Comparison of ENCODE assay signal across 11 cellular contexts in genomic region chr15:67523337-67523736, GRCh38. TPM values are rescaled to one million over a fixed set of nuclear protein-coding genes. Genes with fewer than 3 reads are reported as not detected.
DNase-seq lines count a peak whose midpoint lies in the region; ATAC-seq and TF ChIP-seq lines count a peak whose summit lies in the region.
"Had no signal": no experiment of that assay in that cellular context is flagged by ENCODE, and none has a peak within 500 bp of the region (broad histone marks: within the 10 kb centered on the region; RNA-seq: fewer than 3 reads in every experiment).

No MANE protein-coding gene starts in this region.

- no peaks in the 10 kb centered on the region for H3K27me3 Mint-ChIP-seq in activated naive CD4-positive, alpha-beta T cell treated with anti-CD3 and anti-CD28 coated beads for 36 hours (ENCODE audit: low read depth)
- H3K27me3 Mint-ChIP-seq in stimulated activated naive CD8-positive, alpha-beta T cell treated with anti-CD3 and anti-CD28 coated beads, Interleukin-15, amount 100 ng/mL, for 72 hours = no peaks in the 10 kb centered on the region
- H3K27me3 Mint-ChIP-seq: IgD-negative memory B cell had no signal

- 0 out of 2 replicates have a peak, but pooled peaks cover 7% of the 10 kb centered on the region for H3K36me3 ChIP-seq in PC-9 (ENCODE audit: low read depth)

- no peaks in the 10 kb centered on the region for H3K9me3 ChIP-seq in PC-9 (ENCODE audit: insufficient read depth, low read depth)
- H3K9me3 ChIP-seq: SJSA1 had no signal

- no peak for ATAC-seq in activated naive CD4-positive, alpha-beta T cell treated with anti-CD3 and anti-CD28 coated beads, Interleukin-2, amount 50 U/mL, for 72 hours
- ATAC-seq in stimulated activated naive CD8-positive, alpha-beta T cell treated with anti-CD3 and anti-CD28 coated beads, Interleukin-15, amount 100 ng/mL, for 72 hours = no peak

- CTCF ChIA-PET in activated naive CD4-positive, alpha-beta T cell treated with anti-CD3 and anti-CD28 coated beads for 36 hours (lab: Charles Lee) = interaction anchor here (0.6 to 0.8 kb wide), 2 partner anchors 239 to 313 kb away, joined by 5 to 8 read pairs; no protein-coding TSS in a partner anchor
- CTCF ChIA-PET in PC-9 (lab: Charles Lee) = no interaction called here

- H3K27me3 ChIP-seq in PC-9 (ENCODE audit: insufficient read depth, low read depth) = no peaks in the 10 kb centered on the region
- H3K27me3 ChIP-seq: SJSA1 had no signal

- intact Hi-C loops in activated naive CD4-positive, alpha-beta T cell treated with anti-CD3 and anti-CD28 coated beads for 36 hours (cut with micrococcal nuclease) = loop anchor here (5.0 kb wide), 2 partner anchors 239 to 281 kb away; no protein-coding TSS in a partner anchor
- intact Hi-C loops in PC-9 (cut with micrococcal nuclease; ENCODE audit: unreplicated experiment) = loop anchor here (5.0 kb wide), 1 partner anchor 314 kb away; no protein-coding TSS in a partner anchor

- no peak overlapping the region for H3K27ac ChIP-seq in PC-9
- H3K27ac ChIP-seq: SJSA1 had no signal

- H3K27ac Mint-ChIP-seq in activated naive CD4-positive, alpha-beta T cell treated with anti-CD3 and anti-CD28 coated beads for 36 hours = no peak overlapping the region
- H3K27ac Mint-ChIP-seq in activated naive CD4-positive, alpha-beta T cell treated with anti-CD3 and anti-CD28 coated beads, Interleukin-2, amount 50 U/mL, for 72 hours = no peak overlapping the region
- H3K27ac Mint-ChIP-seq in stimulated activated naive CD8-positive, alpha-beta T cell treated with anti-CD3 and anti-CD28 coated beads, Interleukin-15, amount 100 ng/mL, for 72 hours = no peak overlapping the region

- H2AFZ ChIP-seq in PC-9 = no peak overlapping the region

- POLR2A ChIA-PET in PC-9 (lab: Charles Lee; ENCODE audit: unreplicated experiment) = no interaction called here

- H4K20me1 ChIP-seq in PC-9 (ENCODE audit: insufficient read depth) = peaks cover 11% of the 10 kb centered on the region

- H3K4me3 ChIP-seq in PC-9 = 0 out of 2 replicates have a peak overlapping the region, but pooled peaks have one; percentile 83
- H3K4me3 ChIP-seq in fibroblast of mammary gland (ENCODE audit: control insufficient read depth, low read depth, low read length) = peak overlapping the region; percentile 15
- H3K4me3 ChIP-seq: SJSA1 had no signal

- H3F3A ChIP-seq in PC-9 (ENCODE audit: insufficient read depth, low read depth) = peaks cover 25% of the 10 kb centered on the region

- peaks cover 46% of the 10 kb centered on the region for H3K79me2 ChIP-seq in PC-9 (ENCODE audit: low read depth)

- no TSS peak for BruUV-seq in PC-9 (replicated peaks; lab: Mats Ljungman, UMichigan)

- no peaks in the 10 kb centered on the region for H3K9me2 ChIP-seq in PC-9 (ENCODE audit: insufficient read depth)

- no peak for TF ChIP-seq CTCF in PC-9 (conservative IDR thresholded peaks at IDR 0.05)
- no peak for TF ChIP-seq CTCF in fibroblast of mammary gland (conservative IDR thresholded peaks at IDR 0.05; ENCODE audit: control insufficient read depth, insufficient read depth, low read depth, low read length)

- H3K4me1 ChIP-seq in PC-9 (replicated peaks; ENCODE audit: insufficient read depth) = peaks cover 17% of the 10 kb centered on the region

- peak overlapping the region; percentile 92 for H3K4me2 ChIP-seq in PC-9

- peak overlapping the region; percentile 29 for H3K4me3 Mint-ChIP-seq in activated naive CD4-positive, alpha-beta T cell treated with anti-CD3 and anti-CD28 coated beads for 36 hours
- H3K4me3 Mint-ChIP-seq in stimulated activated naive CD8-positive, alpha-beta T cell treated with anti-CD3 and anti-CD28 coated beads, Interleukin-15, amount 100 ng/mL, for 72 hours = peak overlapping the region; percentile 20 to 93

- peaks cover 23% of the 10 kb centered on the region for H3K4me1 Mint-ChIP-seq in activated naive CD4-positive, alpha-beta T cell treated with anti-CD3 and anti-CD28 coated beads for 36 hours (ENCODE audit: low read depth)
- peaks cover 31% of the 10 kb centered on the region for H3K4me1 Mint-ChIP-seq in stimulated activated naive CD8-positive, alpha-beta T cell treated with anti-CD3 and anti-CD28 coated beads, Interleukin-15, amount 100 ng/mL, for 72 hours

- H3K36me3 Mint-ChIP-seq in activated naive CD4-positive, alpha-beta T cell treated with anti-CD3 and anti-CD28 coated beads for 36 hours (ENCODE audit: low read depth) = peaks cover 3% of the 10 kb centered on the region
- peaks cover 0 to 11% of the 10 kb centered on the region in 2 donors for H3K36me3 Mint-ChIP-seq in activated naive CD4-positive, alpha-beta T cell treated with anti-CD3 and anti-CD28 coated beads, Interleukin-2, amount 50 U/mL, for 72 hours

- H3K9me3 Mint-ChIP-seq in activated naive CD4-positive, alpha-beta T cell treated with anti-CD3 and anti-CD28 coated beads for 36 hours = no peaks in the 10 kb centered on the region
- H3K9me3 Mint-ChIP-seq in activated naive CD4-positive, alpha-beta T cell treated with anti-CD3 and anti-CD28 coated beads, Interleukin-2, amount 50 U/mL, for 72 hours = no peaks in the 10 kb centered on the region
- H3K9me3 Mint-ChIP-seq in stimulated activated naive CD8-positive, alpha-beta T cell treated with anti-CD3 and anti-CD28 coated beads, Interleukin-15, amount 100 ng/mL, for 72 hours = no peaks in the 10 kb centered on the region
- H3K9me3 Mint-ChIP-seq: IgD-negative memory B cell had no signal

- no peak for DNase-seq in activated naive CD4-positive, alpha-beta T cell treated with anti-CD3 and anti-CD28 coated beads for 36 hours
- DNase-seq in activated naive CD4-positive, alpha-beta T cell treated with anti-CD3 and anti-CD28 coated beads, Interleukin-2, amount 50 U/mL, for 72 hours (ENCODE audit: low spot score in 2 of 2) = no peak
- DNase-seq in PC-9 (no peak), fibroblast of mammary gland (ENCODE audit: low read depth) (no peak), occipital lobe (lab: John Stamatoyannopoulos, UW) (no peak), T1000 (lab: John Stamatoyannopoulos, UW) (no peak), mucosa of gallbladder (ENCODE audit: low spot score) (no peak)
- no peak for DNase-seq in stimulated activated naive CD8-positive, alpha-beta T cell treated with anti-CD3 and anti-CD28 coated beads, Interleukin-15, amount 100 ng/mL, for 72 hours
- DNase-seq: stimulated activated CD8-positive, alpha-beta memory T cell treated with anti-CD3 and anti-CD28 coated beads, Interleukin-4, amount 100 ng/mL, for 48 hours had no signal

RNA-seq across cellular contexts. Expression of gene C15orf61, which starts 2.4 kb away (rescaled TPM):
- 1 to 10 TPM; 6.2 to 7.2 TPM for total RNA-seq in activated naive CD4-positive, alpha-beta T cell treated with anti-CD3 and anti-CD28 coated beads for 36 hours
- 1 to 10 TPM; 4.1 to 5.8 TPM for total RNA-seq in activated naive CD4-positive, alpha-beta T cell treated with anti-CD3 and anti-CD28 coated beads, Interleukin-2, amount 50 U/mL, for 72 hours
- total RNA-seq in PC-9 (2021) (6.5 and 6.8 TPM in 2 replicates), occipital lobe (33.2 TPM), mucosa of gallbladder (4.1 TPM)

RNA-seq across cellular contexts. Expression of gene MAP2K5, which starts 19.2 kb away (rescaled TPM):
- total RNA-seq in activated naive CD4-positive, alpha-beta T cell treated with anti-CD3 and anti-CD28 coated beads for 36 hours = 10 to 100 TPM; 15.4 to 20.6 TPM
- 10 to 100 TPM; 20.0 to 23.9 TPM for total RNA-seq in activated naive CD4-positive, alpha-beta T cell treated with anti-CD3 and anti-CD28 coated beads, Interleukin-2, amount 50 U/mL, for 72 hours
- 25.6 and 26.9 TPM in 2 replicates for total RNA-seq in PC-9 (2021)
- 12.8 TPM for total RNA-seq in occipital lobe
- 17.8 TPM for total RNA-seq in mucosa of gallbladder
